In genomic region chr7:66995045-66995776, GRCh38 we compare ENCODE assay signal across 8 cellular contexts. TPM values are rescaled to one million over a fixed set of nuclear protein-coding genes. Genes with fewer than 3 reads are reported as not detected.
DNase-seq lines count a peak whose midpoint lies in the region; ATAC-seq, FAIRE-seq and TF ChIP-seq lines count a peak whose summit lies in the region.
"Not testable (repeated sequence)": the region's sequence is repeated elsewhere in the genome, so short reads cannot be mapped to it uniquely, and the experiment has no call there.

TSS of gene SBDS (minus strand) at chr7:66995586. CDS start at chr7:66995417, 169 bp downstream.

- H3K27ac ChIP-seq in pancreas (peak within 1 kb of the TSS; percentile 95 to 98 (median 97)), tibial artery (peak within 1 kb of the TSS; percentile 99 to 100)

- H3K9me3 ChIP-seq in pancreas, tibial artery: not testable (repeated sequence)

- H3K4me3 ChIP-seq in GM12865 (ENCODE audit: low read depth, low read length) (peak within 1 kb of the TSS; percentile 79), pancreas (peak within 1 kb of the TSS; percentile 40 to 65 (median 58)), tibial artery (peak within 1 kb of the TSS; percentile 96)

- H3K36me3 Mint-ChIP-seq in activated naive CD8-positive, alpha-beta T cell treated with anti-CD3 and anti-CD28 coated beads, Interleukin-2, amount 50 U/mL, for 24 hours (ENCODE audit: low read depth): peaks cover 27% of the 10 kb centered on the region

- TF ChIP-seq CTCF in GM12865 (IDR thresholded peaks at IDR 0.05; ENCODE audit: insufficient read depth, low read depth, low read length, missing control alignments); pancreas (IDR thresholded peaks at IDR 0.05); tibial artery (IDR thresholded peaks at IDR 0.05): not testable (repeated sequence)

- peak; percentile 64 for ATAC-seq in HG02763 (IDR thresholded peaks at IDR 0.05; ENCODE audit: unreplicated experiment)
- peak; percentile 62 for ATAC-seq in activated naive CD8-positive, alpha-beta T cell treated with anti-CD3 and anti-CD28 coated beads, Interleukin-2, amount 50 U/mL, for 24 hours
- peak; percentile 90 for ATAC-seq in Right ventricle myocardium superior (ENCODE audit: poor library complexity)
- peak; percentile 83 to 91 (median 84) for ATAC-seq in pancreas

- H3K9me3 Mint-ChIP-seq in activated naive CD8-positive, alpha-beta T cell treated with anti-CD3 and anti-CD28 coated beads, Interleukin-2, amount 50 U/mL, for 24 hours: not testable (repeated sequence)

- peak; percentile 98 for DNase-seq in GM12865 (ENCODE audit: low read depth)
- DNase-seq in NCI-H1417 treated with DMSO at 0.1 percent for 48 hours (lab: John Stamatoyannopoulos, UW): peak; percentile 92
- peak; percentile 99 for DNase-seq in SW480 (ENCODE audit: low spot score)
- DNase-seq in activated naive CD8-positive, alpha-beta T cell treated with anti-CD3 and anti-CD28 coated beads, Interleukin-2, amount 50 U/mL, for 24 hours: peak; percentile 90
- peak; percentile 95 for DNase-seq in Right ventricle myocardium superior
- DNase-seq in pancreas: peak; percentile 92 to 98 (median 95)
- peak; percentile 93 to 98 for DNase-seq in tibial artery

- 0 to 1% methylated on average over 59 of the region's 59 CpGs for WGBS in pancreas, 2 donors

- H3K36me3 ChIP-seq in pancreas (peaks cover 0 to 30% (median 16%) of the 10 kb centered on the region in 3 donors), tibial artery (peaks cover 35 to 51% (median 42%) of the 10 kb centered on the region in 3 donors)

- peaks cover 37% of the 10 kb centered on the region for H3K4me1 Mint-ChIP-seq in activated naive CD8-positive, alpha-beta T cell treated with anti-CD3 and anti-CD28 coated beads, Interleukin-2, amount 50 U/mL, for 24 hours

- peak within 1 kb of the TSS; percentile 98 for H3K4me3 Mint-ChIP-seq in activated naive CD8-positive, alpha-beta T cell treated with anti-CD3 and anti-CD28 coated beads, Interleukin-2, amount 50 U/mL, for 24 hours

- H3K4me1 ChIP-seq in pancreas (peaks cover 0 to 18% (median 6%) of the 10 kb centered on the region in 3 donors), tibial artery (peaks cover 0 to 40% (median 26%) of the 10 kb centered on the region in 4 donors)

- not testable (repeated sequence) for H3K27me3 Mint-ChIP-seq in activated naive CD8-positive, alpha-beta T cell treated with anti-CD3 and anti-CD28 coated beads, Interleukin-2, amount 50 U/mL, for 24 hours

- peak; percentile 96 for FAIRE-seq in pancreas (lab: Jason Lieb, UNC)

- H3K27me3 ChIP-seq in pancreas, tibial artery: not testable (repeated sequence)

- intact Hi-C loops in Right ventricle myocardium superior (cut with DNase I); pancreas (cut with DNase I): not testable (repeated sequence)
- intact Hi-C loops in tibial artery (cut with DNase I; ENCODE audit: low total_unique reads): loop anchor here (5.0 to 10.0 kb wide), 3 partner anchors 150 to 340 kb away; partner anchors contain the start of gene RABGEF1

- H3K27ac Mint-ChIP-seq in activated naive CD8-positive, alpha-beta T cell treated with anti-CD3 and anti-CD28 coated beads, Interleukin-2, amount 50 U/mL, for 24 hours: peak within 1 kb of the TSS; percentile 97

RNA-seq across cellular contexts. Expression of gene SBDS, which starts in this region (rescaled TPM):
- 180 TPM for total RNA-seq in Right ventricle myocardium superior
- total RNA-seq in pancreas: 10 to 100 TPM; 38.1 to 56.1 (median 42.8) TPM
- 10 to 100 TPM; 37.1 to 75.8 TPM for polyA plus RNA-seq in pancreas

Comparison
In these comparisons a context has a peak if more than half of its experiments do, and no peak if none do; other contexts are left out.
1. Peak in every context shown above with its lines: DNase-seq, ATAC-seq, H3K4me3 ChIP-seq and H3K27ac ChIP-seq.